Comparison of ENCODE assay signal across 24 cellular contexts in genomic region chr18:67875936-67876335, GRCh38.
DNase-seq lines count a peak whose midpoint lies in the region; ATAC-seq, FAIRE-seq and TF ChIP-seq lines count a peak whose summit lies in the region.
"Had no signal": no experiment of that assay in that cellular context is flagged by ENCODE, and none has a peak within 500 bp of the region (broad histone marks: within the 10 kb centered on the region; RNA-seq: fewer than 3 reads in every experiment).

No MANE protein-coding gene starts in this region.

- FAIRE-seq in HepG2 (lab: Jason Lieb, UNC) = no peak
- FAIRE-seq: HTR-8/SVneo, keratinocyte had no signal

- H3K9me3 ChIP-seq in IMR-90 (ENCODE audit: control insufficient read depth, insufficient read depth, low read length) (no peaks in the 10 kb centered on the region), RWPE2 (ENCODE audit: severe bottlenecking) (no peaks in the 10 kb centered on the region), HepG2 (ENCODE audit: low read length) (no peaks in the 10 kb centered on the region)
- H3K9me3 ChIP-seq: adrenal gland, sigmoid colon had no signal

- H3K4ac ChIP-seq in IMR-90 (ENCODE audit: low read depth, low read length) = no peak overlapping the region

- no peak overlapping the region for H2AFZ ChIP-seq in IMR-90 (replicated peaks; ENCODE audit: low read length, poor library complexity)
- no peak overlapping the region for H2AFZ ChIP-seq in HepG2 (ENCODE audit: low read length)

- no peak overlapping the region for H2BK15ac ChIP-seq in IMR-90 (ENCODE audit: low read depth, low read length)

- no peak overlapping the region for H3K9ac ChIP-seq in IMR-90 (ENCODE audit: low read depth, low read length)
- H3K9ac ChIP-seq in HepG2 (ENCODE audit: insufficient read depth, low read depth, low read length) = no peak overlapping the region
- H3K9ac ChIP-seq: GM23248, KMS-11 had no signal

- in situ Hi-C loops in IMR-90 (cut with MboI; ENCODE audit: low sequenced_read_pairs) = no loop called here
- in situ Hi-C loops in HepG2 (cut with HindIII; ENCODE audit: extremely low pct_ligation_motif_present, low pct_unique_long_range_greater_than_20kb) = no loop called here

- H3K56ac ChIP-seq in IMR-90 (ENCODE audit: extremely low read depth, insufficient read depth, low read length) = no peak overlapping the region

- H3K18ac ChIP-seq in IMR-90 (ENCODE audit: low read depth, low read length) = no peak overlapping the region

- H4K8ac ChIP-seq in IMR-90 (ENCODE audit: low read depth in 2 of 2, low read length in 2 of 2) = no peak overlapping the region

- H4K5ac ChIP-seq in IMR-90 (ENCODE audit: low read depth, low read length) = no peak overlapping the region

- peak overlapping the region; percentile 49 for H2BK5ac ChIP-seq in IMR-90 (ENCODE audit: low read depth, low read length, poor library complexity, severe bottlenecking)

- H3K27me3 ChIP-seq in IMR-90 (ENCODE audit: control insufficient read depth, insufficient read depth, low read length) (no peaks in the 10 kb centered on the region), RWPE2 (ENCODE audit: insufficient read depth, poor library complexity, severe bottlenecking) (no peaks in the 10 kb centered on the region), HepG2 (ENCODE audit: control insufficient read depth in 1 of 2, insufficient read depth in 2 of 2, low read length in 2 of 2) (no peaks in the 10 kb centered on the region)
- H3K27me3 ChIP-seq: adrenal gland, cardiac muscle cell, sigmoid colon had no signal

- POLR2A ChIA-PET in IMR-90 (lab: Charles Lee; ENCODE audit: unreplicated experiment) = no interaction called here
- POLR2A ChIA-PET in HepG2 (lab: Yijun Ruan, JAX) = no interaction called here

- H2AK9ac ChIP-seq in IMR-90 (replicated peaks; ENCODE audit: low read depth, low read length, poor library complexity) = no peak overlapping the region

- WGBS in IMR-90 (ENCODE audit: extremely low coverage in 2 of 2, insufficient read length in 1 of 2), 2 experiments = no CpG with 5 or more reads among the region's 1 CpG
- 0% methylated on average over 1 of the region's 1 CpG for WGBS in HepG2 (ENCODE audit: low lambda C conversion rate)

- intact Hi-C loops in IMR-90 (cut with micrococcal nuclease) (no loop called here), HepG2 (cut with micrococcal nuclease; ENCODE audit: unreplicated experiment) (no loop called here)

- H3K27ac ChIP-seq in IMR-90 (ENCODE audit: insufficient read depth, low read length) (no peak overlapping the region), RWPE2 (ENCODE audit: poor library complexity, severe bottlenecking) (no peak overlapping the region), HepG2 (ENCODE audit: extremely low read length, insufficient read depth, low read length) (no peak overlapping the region)
- H3K27ac ChIP-seq: adrenal gland, C4-2B, cardiac muscle cell, GM23248, KMS-11, RWPE1, sigmoid colon had no signal

- H4K91ac ChIP-seq in IMR-90 (ENCODE audit: insufficient read depth, low read depth, low read length) = no peak overlapping the region

- TF ChIP-seq EP300 in HepG2 (IDR thresholded peaks at IDR 0.05; ENCODE audit: low read depth in 2 of 2, low read length in 2 of 2) = no peak
- no peak for TF ChIP-seq EP300 in HepG2 (CRISPR knock-in tag; IDR thresholded peaks at IDR 0.05; ENCODE audit: borderline replicate concordance)

- no peaks in the 10 kb centered on the region for H3K36me3 ChIP-seq in IMR-90 (ENCODE audit: control insufficient read depth, insufficient read depth, low read length)
- H3K36me3 ChIP-seq in RWPE2 (ENCODE audit: low read depth) = peaks cover 4% of the 10 kb centered on the region; the same call in 1 of the 2 replicates
- no peaks in the 10 kb centered on the region for H3K36me3 ChIP-seq in HepG2 (replicated peaks in 1 of 2; ENCODE audit: control insufficient read depth in 1 of 2, insufficient read depth in 2 of 2, low read length in 2 of 2)
- H3K36me3 ChIP-seq: adrenal gland, cardiac muscle cell, sigmoid colon had no signal

- CTCF ChIA-PET in IMR-90 (lab: Yijun Ruan, JAX) = no interaction called here
- CTCF ChIA-PET in HepG2 (lab: Yijun Ruan, JAX; ENCODE audit: low intra/inter-chr PET ratio, low total read pairs) = no interaction called here

- no peak overlapping the region for H2BK20ac ChIP-seq in IMR-90 (ENCODE audit: low read depth, low read length)

- H3K23ac ChIP-seq in IMR-90 (ENCODE audit: low read depth, low read length) = no peak overlapping the region

- no peak for TF ChIP-seq CTCF in IMR-90 (conservative IDR thresholded peaks at IDR 0.05; ENCODE audit: low read depth, low read length)
- no peak for TF ChIP-seq CTCF in RWPE2 (IDR thresholded peaks at IDR 0.05; ENCODE audit: poor library complexity, severe bottlenecking)
- no peak for TF ChIP-seq CTCF in fibroblast of villous mesenchyme (IDR thresholded peaks at IDR 0.05; ENCODE audit: insufficient read depth, low read depth, low read length)
- no peak for TF ChIP-seq CTCF in HepG2 (CRISPR knock-in tag; IDR thresholded peaks at IDR 0.05)

- TF ChIP-seq POLR2A in IMR-90 (IDR thresholded peaks at IDR 0.05; ENCODE audit: low read depth, low read length) = no peak
- TF ChIP-seq POLR2A in HepG2 (IDR thresholded peaks at IDR 0.05; ENCODE audit: insufficient read depth in 1 of 2, low read depth in 2 of 2, low read length in 2 of 2) = no peak

- no peak overlapping the region for H2AK5ac ChIP-seq in IMR-90 (ENCODE audit: low read depth, low read length)

- H3K14ac ChIP-seq in IMR-90 (replicated peaks; ENCODE audit: low read depth, low read length) = no peak overlapping the region

- no peak overlapping the region for H3K4me3 ChIP-seq in IMR-90 (ENCODE audit: insufficient read depth, low read depth, low read length)
- H3K4me3 ChIP-seq in RWPE2 (ENCODE audit: severe bottlenecking) = no peak overlapping the region
- H3K4me3 ChIP-seq in fibroblast of villous mesenchyme (ENCODE audit: low read depth, low read length) = no peak overlapping the region
- H3K4me3 ChIP-seq in HepG2 (replicated peaks in 1 of 3; ENCODE audit: insufficient read depth in 1 of 3, low read depth in 2 of 3, low read length in 3 of 3) = no peak overlapping the region
- H3K4me3 ChIP-seq: adrenal gland, cardiac muscle cell, GM23248, sigmoid colon had no signal

- peak overlapping the region; percentile 22; the same call in 1 of the 2 replicates for H3K4me2 ChIP-seq in IMR-90 (ENCODE audit: low read depth, low read length)
- no peak overlapping the region for H3K4me2 ChIP-seq in HepG2 (ENCODE audit: low read depth, low read length)
- H3K4me2 ChIP-seq: KMS-11 had no signal

- no peaks in the 10 kb centered on the region for H3K9me1 ChIP-seq in IMR-90 (ENCODE audit: insufficient read depth, low read length)

- H3K4me1 ChIP-seq in IMR-90 (ENCODE audit: control insufficient read depth, insufficient read depth, low read length) (no peaks in the 10 kb centered on the region), RWPE2 (ENCODE audit: insufficient read depth, poor library complexity, severe bottlenecking) (no peaks in the 10 kb centered on the region), HepG2 (ENCODE audit: insufficient read depth, low read length) (no peaks in the 10 kb centered on the region)
- H3K4me1 ChIP-seq: adrenal gland, sigmoid colon had no signal

- dilution Hi-C loops in IMR-90 (cut with HindIII; ENCODE audit: low sequenced_read_pairs, unreplicated experiment) = no loop called here

- H4K20me1 ChIP-seq in IMR-90 (ENCODE audit: insufficient read depth, low read length) (no peaks in the 10 kb centered on the region), HepG2 (ENCODE audit: insufficient read depth, low read length) (no peaks in the 10 kb centered on the region)

- H3K79me1 ChIP-seq in IMR-90 (ENCODE audit: low read depth in 1 of 2, low read length in 2 of 2) = no peaks in the 10 kb centered on the region

- no peak overlapping the region for H2BK120ac ChIP-seq in IMR-90 (ENCODE audit: low read depth, low read length)

- peak; percentile 74 for DNase-seq in DMS53 (lab: John Stamatoyannopoulos, UW)
- DNase-seq in IMR-90 = peak; percentile 45
- DNase-seq in RWPE2 (ENCODE audit: low spot score) = no peak
- DNase-seq in fibroblast of villous mesenchyme (ENCODE audit: low read depth) = peak; percentile 33
- no peak for DNase-seq in mesenteric fat pad (ENCODE audit: low spot score)
- DNase-seq in HCEC 1CT = no peak
- no peak for DNase-seq in HepG2 (ENCODE audit: low spot score)
- DNase-seq: activated CD4-positive, alpha-beta T cell treated with anti-CD3 and anti-CD28 coated beads, Interleukin-2, amount 10 ng/mL, durations not matched to agents 24 days and 14 days; activated naive CD4-positive, alpha-beta T cell; activated T-cell treated with anti-CD3 and anti-CD28 coated beads, Interleukin-2, amount 50 U/mL, for 4 hours; adrenal gland; cortex of kidney; GM23248; MV-4-11; NCI-H2029 treated with DMSO at 0.1 percent for 48 hours; sigmoid colon; trophoblast cell had no signal

- BruUV-seq in IMR-90 (replicated peaks; lab: Mats Ljungman, UMichigan) (no TSS peak), HepG2 (replicated peaks; lab: Mats Ljungman, UMichigan) (no TSS peak)

- TF ChIP-seq RAD21 in IMR-90 (IDR thresholded peaks at IDR 0.05; ENCODE audit: low read length) (no peak), HepG2 (CRISPR knock-in tag; IDR thresholded peaks at IDR 0.05) (no peak)

- no peaks in the 10 kb centered on the region for H3K79me2 ChIP-seq in HepG2 (ENCODE audit: insufficient read depth, low read length)

- ATAC-seq in IMR-90 (ENCODE audit: low read depth) (peak; percentile 17), RWPE2 (ENCODE audit: low read depth) (peak; percentile 17; the same call in 1 of the 3 replicates), HepG2 (no peak), HG02870 (IDR thresholded peaks at IDR 0.05; ENCODE audit: unreplicated experiment) (no peak)
- ATAC-seq: activated T-cell treated with anti-CD3 and anti-CD28 coated beads, Interleukin-2, amount 50 U/mL, for 4 hours had no signal

TF ChIP-seq in IMR-90, 13 proteins besides CTCF, POLR2A, EP300 and RAD21 (continues in another document):
- TF ChIP-seq CHD1 (IDR thresholded peaks at IDR 0.05; ENCODE audit: low read depth, low read length) = no peak

TF ChIP-seq in HepG2, 621 proteins besides CTCF, POLR2A, EP300 and RAD21:
- TF ChIP-seq NR1H2 (CRISPR knock-in tag; IDR thresholded peaks at IDR 0.05; ENCODE audit: borderline replicate concordance, low read depth) (no peak), FOSL2 (CRISPR knock-in tag; IDR thresholded peaks at IDR 0.05) (no peak)
TF ChIP-seq in HepG2: peak in this region for 0.

Comparison
In these comparisons a context has a peak if more than half of its experiments do, and no peak if none do; other contexts are left out.
1. DNase-seq: peak in DMS53 (single experiment), IMR-90 (single experiment) and fibroblast of villous mesenchyme (single experiment); none in RWPE2 (single experiment), mesenteric fat pad (single experiment), HCEC 1CT (single experiment) and HepG2 (single experiment).
2. ATAC-seq: peak in IMR-90 (single experiment) and RWPE2 (single experiment); none in HepG2 (single experiment) and HG02870 (single experiment).